8 cellular contexts compared by ENCODE assay signal in the genomic region with DNA sequence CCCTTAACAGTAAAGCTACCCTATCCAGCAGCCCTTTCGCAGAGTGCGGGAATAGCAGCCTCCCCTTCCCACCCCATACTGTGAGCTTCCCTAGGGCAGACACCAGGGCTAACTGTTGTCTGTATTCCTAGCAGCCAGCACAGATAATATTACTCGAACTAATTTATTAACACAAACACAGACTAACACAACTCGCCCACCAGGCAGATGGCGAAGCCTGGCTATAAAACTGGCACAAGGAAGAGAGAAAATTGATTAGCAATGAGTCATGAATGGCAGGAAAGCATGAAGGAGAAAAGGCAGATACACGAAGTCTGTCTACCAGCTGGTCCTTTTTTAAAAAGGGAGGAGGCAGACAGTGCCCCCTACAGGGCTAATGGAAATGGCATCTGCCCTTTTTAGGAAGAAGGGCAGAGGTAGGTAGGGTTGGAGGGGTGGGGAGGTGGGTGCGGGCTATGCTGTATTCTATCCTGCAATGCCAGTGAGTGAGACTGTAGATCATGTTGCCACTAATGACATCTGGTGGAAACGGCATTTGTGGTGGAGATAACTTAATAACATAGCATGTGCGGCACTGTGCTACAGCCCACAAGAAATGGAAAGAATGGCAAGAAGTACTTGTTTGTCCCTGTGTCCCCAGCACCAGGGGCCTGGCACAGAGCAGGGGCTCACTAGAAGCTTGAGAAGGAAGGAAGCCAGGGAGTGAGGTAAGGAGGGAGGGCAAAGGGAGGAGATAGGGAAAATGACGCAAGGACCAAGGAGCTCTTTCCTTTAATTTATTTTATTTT. TPM values are rescaled to one million over a fixed set of nuclear protein-coding genes. Genes with fewer than 3 reads are reported as not detected.
DNase-seq lines count a peak whose midpoint lies in the region; ATAC-seq and TF ChIP-seq lines count a peak whose summit lies in the region.

No MANE protein-coding gene starts in this region.

- H3K9ac ChIP-seq in Loucy (ENCODE audit: low read depth, low read length, poor library complexity, severe bottlenecking) (no peak overlapping the region), SU-DHL-6 (ENCODE audit: low read length) (no peak overlapping the region), adipocyte (ENCODE audit: low read length) (peak overlapping the region; percentile 20)

- H3K4me3 ChIP-seq in Loucy (ENCODE audit: low read length, poor library complexity, severe bottlenecking), result no peak overlapping the region
- no peak overlapping the region for H3K4me3 ChIP-seq in SU-DHL-6 (ENCODE audit: insufficient read depth, low read length, poor library complexity, severe bottlenecking)
- no peak overlapping the region for H3K4me3 ChIP-seq in adipocyte (ENCODE audit: low read length)
- no peak overlapping the region for H3K4me3 ChIP-seq in hepatocyte

- no peak overlapping the region for H3K27ac ChIP-seq in SU-DHL-6 (ENCODE audit: low read depth, low read length)
- no peak overlapping the region for H3K27ac ChIP-seq in hepatocyte

- no peaks in the 10 kb centered on the region for H3K9me3 ChIP-seq in Loucy (ENCODE audit: insufficient read depth, low read depth, low read length)
- H3K9me3 ChIP-seq in SU-DHL-6 (ENCODE audit: insufficient read depth, low read length), result no peaks in the 10 kb centered on the region
- H3K9me3 ChIP-seq in adipocyte (ENCODE audit: control insufficient read depth, low read length), result peaks cover 8% of the 10 kb centered on the region
- no peaks in the 10 kb centered on the region for H3K9me3 ChIP-seq in hepatocyte (ENCODE audit: low read depth)

- TF ChIP-seq CTCF in Loucy (conservative IDR thresholded peaks at IDR 0.05; ENCODE audit: low read length), result peak; percentile 90
- TF ChIP-seq CTCF in SU-DHL-6 (IDR thresholded peaks at IDR 0.05; ENCODE audit: insufficient read depth, low read length, poor library complexity, severe bottlenecking), result peak; percentile 63
- peak; percentile 63 for TF ChIP-seq CTCF in hepatocyte (IDR thresholded peaks at IDR 0.05; ENCODE audit: poor library complexity)

- no peaks in the 10 kb centered on the region for H3K9me2 ChIP-seq in Loucy (replicated peaks; ENCODE audit: low read depth, low read length)
- no peaks in the 10 kb centered on the region for H3K9me2 ChIP-seq in SU-DHL-6 (replicated peaks; ENCODE audit: insufficient read depth, low read length)
- H3K9me2 ChIP-seq in hepatocyte (replicated peaks; ENCODE audit: insufficient read depth), result no peaks in the 10 kb centered on the region

- H3K79me2 ChIP-seq in Loucy (ENCODE audit: insufficient read depth, low read length) (no peaks in the 10 kb centered on the region), SU-DHL-6 (ENCODE audit: insufficient read depth, low read length) (no peaks in the 10 kb centered on the region), hepatocyte (no peaks in the 10 kb centered on the region)

- H3K36me3 ChIP-seq in Loucy (ENCODE audit: insufficient read depth, low read length), result no peaks in the 10 kb centered on the region
- H3K36me3 ChIP-seq in SU-DHL-6 (ENCODE audit: low read length), result no peaks in the 10 kb centered on the region
- H3K36me3 ChIP-seq in adipocyte (ENCODE audit: control insufficient read depth, insufficient read depth, low read length, severe bottlenecking), result no peaks in the 10 kb centered on the region
- no peaks in the 10 kb centered on the region for H3K36me3 ChIP-seq in hepatocyte (replicated peaks; ENCODE audit: insufficient read depth, low read depth)

- no peaks in the 10 kb centered on the region for H3K4me1 ChIP-seq in Loucy (ENCODE audit: insufficient read depth, low read length, poor library complexity, severe bottlenecking)
- H3K4me1 ChIP-seq in adipocyte (ENCODE audit: control insufficient read depth, insufficient read depth, low read length), result peaks cover 21% of the 10 kb centered on the region
- no peaks in the 10 kb centered on the region for H3K4me1 ChIP-seq in hepatocyte (ENCODE audit: insufficient read depth)

- H3K27me3 ChIP-seq in Loucy (ENCODE audit: insufficient read depth, low read length, poor library complexity, severe bottlenecking) (no peaks in the 10 kb centered on the region), SU-DHL-6 (ENCODE audit: low read length) (no peaks in the 10 kb centered on the region), adipocyte (replicated peaks; ENCODE audit: control insufficient read depth, insufficient read depth, low read length) (peaks cover 16% of the 10 kb centered on the region), hepatocyte (no peaks in the 10 kb centered on the region)

- DNase-seq in Daoy (ENCODE audit: low read depth) (peak; percentile 77), adipocyte (ENCODE audit: low read depth) (peak; percentile 63), hepatocyte (ENCODE audit: low spot score) (peak; percentile 68)
- peak; percentile 15 to 46 for DNase-seq in stimulated activated CD4-positive, alpha-beta T cell treated with anti-CD3 and anti-CD28 coated beads, Interleukin-12 subunit alpha, Interleukin-12 subunit beta, amount 100 ng/mL, for 24 hours (ENCODE audit: low read depth in 2 of 2)

- H2AFZ ChIP-seq in Loucy (ENCODE audit: low read length) (peak overlapping the region; percentile 68), SU-DHL-6 (ENCODE audit: low read depth, low read length, severe bottlenecking) (no peak overlapping the region), hepatocyte (no peak overlapping the region)

- H3F3A ChIP-seq in Loucy (ENCODE audit: low read depth) (no peaks in the 10 kb centered on the region), SU-DHL-6 (ENCODE audit: insufficient read depth) (no peaks in the 10 kb centered on the region)

- no peaks in the 10 kb centered on the region for H4K20me1 ChIP-seq in Loucy (ENCODE audit: insufficient read depth, low read length, poor library complexity, severe bottlenecking)
- H4K20me1 ChIP-seq in SU-DHL-6 (ENCODE audit: low read depth, low read length), result no peaks in the 10 kb centered on the region
- no peaks in the 10 kb centered on the region for H4K20me1 ChIP-seq in hepatocyte (ENCODE audit: insufficient read depth, poor library complexity, severe bottlenecking)

- ATAC-seq in HG03097 (IDR thresholded peaks at IDR 0.05; ENCODE audit: low FRiP score, unreplicated experiment) (no peak), HG02610 (IDR thresholded peaks at IDR 0.05; ENCODE audit: unreplicated experiment) (no peak)

- 46% methylated on average over 10 of the region's 10 CpGs for WGBS in hepatocyte (ENCODE audit: low lambda C conversion rate, missing lambda C conversion rate)

- H3K4me2 ChIP-seq in Loucy (ENCODE audit: low read depth, low read length, poor library complexity, severe bottlenecking) (no peak overlapping the region), SU-DHL-6 (ENCODE audit: low read depth, low read length, poor library complexity, severe bottlenecking) (no peak overlapping the region), hepatocyte (no peak overlapping the region)

RNA-seq across cellular contexts. Expression of gene CTPS1, which starts 30.6 kb away (rescaled TPM):
- total RNA-seq in Daoy (2014; rRNA removed; shearing (Covaris generic)), result 60.7 and 71.6 TPM in 2 replicates
- 37.9 and 44.9 TPM in 2 replicates for total RNA-seq in hepatocyte
- polyA plus RNA-seq in hepatocyte, result 29.9 and 31.9 TPM in 2 replicates
